In genomic region chr15:43509002-43509922, GRCh38 we compare ENCODE assay signal across 8 cellular contexts. TPM values are rescaled to one million over a fixed set of nuclear protein-coding genes. Genes with fewer than 3 reads are reported as not detected.
DNase-seq lines count a peak whose midpoint lies in the region; ATAC-seq and FAIRE-seq lines count a peak whose summit lies in the region.

No MANE protein-coding gene starts in this region.

- ATAC-seq in T-cell (replicated peaks in 1 of 4): no peak
- no peak for ATAC-seq in stimulated activated naive CD8-positive, alpha-beta T cell treated with anti-CD3 and anti-CD28 coated beads, Interleukin-15, amount 100 ng/mL, for 72 hours
- ATAC-seq in HG02759 (IDR thresholded peaks at IDR 0.05; ENCODE audit: unreplicated experiment): no peak

- DNase-seq in NCI-H82 (lab: John Stamatoyannopoulos, UW) (peak; percentile 35), NCI-H82 treated with DMSO at 0.1 percent for 48 hours (lab: John Stamatoyannopoulos, UW; ENCODE audit: unreplicated experiment) (no peak), T-cell (no peak), globus pallidus (ENCODE audit: low spot score) (peak; percentile 53), GOT3 (lab: John Stamatoyannopoulos, UW) (no peak), frontal cortex (ENCODE audit: low spot score in 2 of 2) (no peak)
- no peak for DNase-seq in stimulated activated naive CD8-positive, alpha-beta T cell treated with anti-CD3 and anti-CD28 coated beads, Interleukin-15, amount 100 ng/mL, for 72 hours

- no peak for FAIRE-seq in frontal cortex (lab: Jason Lieb, UNC)

- CTCF ChIA-PET in T-cell (lab: Charles Lee): interaction anchor here (0.6 to 2.9 kb wide), 7 partner anchors 8 to 1690 kb away, joined by 4 to 21 read pairs (median 6); partner anchors contain the start of gene TP53BP1 (in 1 of the 2)

- peaks cover 30 to 44% (median 31%) of the 10 kb centered on the region in 3 donors for H3K4me1 Mint-ChIP-seq in T-cell
- H3K4me1 Mint-ChIP-seq in stimulated activated naive CD8-positive, alpha-beta T cell treated with anti-CD3 and anti-CD28 coated beads, Interleukin-15, amount 100 ng/mL, for 72 hours: peaks cover 32% of the 10 kb centered on the region

- POLR2A ChIA-PET in T-cell (lab: Charles Lee): interaction anchor here (0.5 to 0.6 kb wide), 2 partner anchors 10 to 15 kb away, joined by 4 read pairs; no protein-coding TSS in a partner anchor

- no peaks in the 10 kb centered on the region for H3K27me3 Mint-ChIP-seq in T-cell
- H3K27me3 Mint-ChIP-seq in stimulated activated naive CD8-positive, alpha-beta T cell treated with anti-CD3 and anti-CD28 coated beads, Interleukin-15, amount 100 ng/mL, for 72 hours: peaks cover 17% of the 10 kb centered on the region

- peak overlapping the region; percentile 92 to 96 for H3K27ac Mint-ChIP-seq in T-cell
- H3K27ac Mint-ChIP-seq in stimulated activated naive CD8-positive, alpha-beta T cell treated with anti-CD3 and anti-CD28 coated beads, Interleukin-15, amount 100 ng/mL, for 72 hours: peak overlapping the region in 1 of 2 donors; percentile 91

- peak overlapping the region; percentile 84 to 95 (median 94) for H3K4me3 Mint-ChIP-seq in T-cell
- H3K4me3 Mint-ChIP-seq in stimulated activated naive CD8-positive, alpha-beta T cell treated with anti-CD3 and anti-CD28 coated beads, Interleukin-15, amount 100 ng/mL, for 72 hours: peak overlapping the region; percentile 54 to 93

- no peaks in the 10 kb centered on the region for H3K36me3 Mint-ChIP-seq in T-cell

- H3K9me3 Mint-ChIP-seq in T-cell: no peaks in the 10 kb centered on the region
- no peaks in the 10 kb centered on the region for H3K9me3 Mint-ChIP-seq in stimulated activated naive CD8-positive, alpha-beta T cell treated with anti-CD3 and anti-CD28 coated beads, Interleukin-15, amount 100 ng/mL, for 72 hours

RNA-seq across cellular contexts. Expression of gene MAP1A, which starts 8.1 kb away (rescaled TPM):
- total RNA-seq in T-cell (1 to 10 TPM; 1.4 to 4.2 (median 2.3) TPM), frontal cortex (24.5 TPM)

RNA-seq across cellular contexts. Expression of gene TP53BP1, which starts 16.3 kb away (rescaled TPM):
- total RNA-seq in T-cell (10 to 100 TPM; 26.8 to 41.8 (median 35.1) TPM), frontal cortex (157 TPM)

Comparison
In these comparisons a context has a peak if more than half of its experiments do, and no peak if none do; other contexts are left out.
1. DNase-seq: peak in NCI-H82 (single experiment) and globus pallidus (single experiment); none in NCI-H82 treated with DMSO at 0.1 percent for 48 hours (single experiment), T-cell (0 of 34), stimulated activated naive CD8-positive, alpha-beta T cell treated with anti-CD3 and anti-CD28 coated beads, Interleukin-15, amount 100 ng/mL, for 72 hours (0 of 2), GOT3 (single experiment) and frontal cortex (0 of 2).